ENCODE assay signal across 8 cellular contexts in the genomic region with DNA sequence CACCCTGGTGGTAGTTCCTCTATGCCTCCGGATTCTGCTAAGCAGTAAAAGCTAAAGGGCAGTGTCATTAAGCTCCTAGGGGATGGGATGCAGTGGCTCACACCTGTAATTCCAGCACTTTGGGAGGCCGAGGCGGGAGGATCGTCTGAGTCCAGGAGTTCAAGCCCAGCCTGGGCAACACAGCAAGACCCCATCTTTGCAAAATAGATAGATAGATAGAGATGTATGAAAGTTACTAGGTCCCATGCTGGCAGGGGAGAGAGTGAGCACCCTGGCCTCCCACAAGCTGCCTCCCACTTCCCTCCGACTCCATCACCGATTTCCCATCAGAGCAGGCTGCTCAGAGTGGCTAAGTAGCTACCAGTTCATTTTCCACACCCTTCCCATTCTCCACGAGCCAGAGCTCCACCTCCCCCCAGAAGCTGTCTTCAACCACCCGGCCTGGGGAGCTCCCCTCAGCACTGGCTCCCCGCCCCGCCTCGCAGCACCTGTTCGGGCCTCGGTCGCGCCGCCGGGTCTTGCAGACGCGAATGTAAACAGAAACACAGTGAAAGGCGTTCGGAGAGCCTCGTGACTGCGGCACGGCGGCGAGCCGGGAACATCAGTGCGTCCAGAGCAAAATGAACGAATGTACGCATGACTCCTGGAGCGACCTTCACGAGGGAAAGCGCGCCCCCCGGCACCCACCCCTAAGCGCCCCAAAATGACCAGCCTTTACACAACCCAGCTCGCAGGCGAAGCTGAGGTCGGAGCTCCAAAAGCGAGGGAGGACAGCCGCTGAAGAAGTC. TPM values are rescaled to one million over a fixed set of nuclear protein-coding genes. Genes with fewer than 3 reads are reported as not detected.
DNase-seq lines count a peak whose midpoint lies in the region; ATAC-seq and TF ChIP-seq lines count a peak whose summit lies in the region.

No MANE protein-coding gene starts in this region.

- peak overlapping the region; percentile 57 to 95 (median 88) for H3K4me3 ChIP-seq in sigmoid colon

- TF ChIP-seq CTCF in sigmoid colon (IDR thresholded peaks at IDR 0.05): no peak

- H3K36me3 ChIP-seq in sigmoid colon: no peaks in the 10 kb centered on the region

- peak; percentile 44 to 69 (median 52) for DNase-seq in activated naive CD4-positive, alpha-beta T cell (lab: John Stamatoyannopoulos, UW)
- no peak for DNase-seq in activated naive CD4-positive, alpha-beta T cell treated with Interleukin-2 at 50 U/mL for 16 hours
- peak; percentile 59 for DNase-seq in NCI-H187 treated with DMSO at 0.1 percent for 48 hours (lab: John Stamatoyannopoulos, UW)
- DNase-seq in activated gamma-delta T cell (lab: John Stamatoyannopoulos, UW): peak; percentile 60
- peak; percentile 51 for DNase-seq in left cardiac atrium
- DNase-seq in sigmoid colon: no peak
- DNase-seq in ACHN: no peak

- ATAC-seq in HG02852 (IDR thresholded peaks at IDR 0.05; ENCODE audit: unreplicated experiment): peak; percentile 28
- peak; percentile 3 to 27 for ATAC-seq in left cardiac atrium

- in situ Hi-C loops in ACHN (cut with HindIII; ENCODE audit: low pct_ligation_motif_present, low pct_unique_long_range_greater_than_20kb, low sequenced_read_pairs): no loop called here

- no peak for TF ChIP-seq EP300 in sigmoid colon (IDR thresholded peaks at IDR 0.05)

- 5% methylated on average over 41 of the region's 41 CpGs for WGBS in sigmoid colon, 2 donors

- peak overlapping the region; percentile 93 to 96 (median 94) for H3K27ac ChIP-seq in sigmoid colon

- no peaks in the 10 kb centered on the region for H3K9me3 ChIP-seq in sigmoid colon

- intact Hi-C loops in left cardiac atrium (cut with DNase I) (no loop called here), sigmoid colon (cut with DNase I) (loop anchor here (5.0 kb wide), 2 partner anchors 68 to 72 kb away; partner anchors contain the start of gene SLC1A4)

- peaks cover 0 to 44% (median 41%) of the 10 kb centered on the region in 4 donors for H3K4me1 ChIP-seq in sigmoid colon

- no peak for TF ChIP-seq POLR2A in sigmoid colon (IDR thresholded peaks at IDR 0.05)

- H3K27me3 ChIP-seq in sigmoid colon: no peaks in the 10 kb centered on the region

RNA-seq across cellular contexts. Expression of gene CEP68, which starts 0.6 kb away (rescaled TPM):
- 10 to 100 TPM; 12.6 to 15.4 TPM for total RNA-seq in left cardiac atrium
- 10 to 100 TPM; 24.4 to 32.1 (median 28.6) TPM for total RNA-seq in sigmoid colon
- 1 to 10 TPM; 1.6 to 6.9 (median 4.2) TPM for polyA plus RNA-seq in sigmoid colon

Comparison
In these comparisons a context has a peak if more than half of its experiments do, and no peak if none do; other contexts are left out.
1. DNase-seq: peak in activated naive CD4-positive, alpha-beta T cell (4 of 4), NCI-H187 treated with DMSO at 0.1 percent for 48 hours (single experiment), activated gamma-delta T cell (single experiment) and left cardiac atrium (single experiment); none in activated naive CD4-positive, alpha-beta T cell treated with Interleukin-2 at 50 U/mL for 16 hours (single experiment), sigmoid colon (single experiment) and ACHN (single experiment).